1 cellular context compared by ENCODE assay signal in genomic region chr5:83718195-83718825, GRCh38.
TF ChIP-seq lines count a peak whose summit lies in the region.

No MANE protein-coding gene starts in this region.

TF ChIP-seq in K562, 482 proteins besides CTCF, POLR2A, EP300 and RAD21 (continued from another document):
- TF ChIP-seq ZBTB12 (CRISPR knock-in tag; IDR thresholded peaks at IDR 0.05) (no peak), ZNF280A (IDR thresholded peaks at IDR 0.05; ENCODE audit: low read depth, partially characterized antibody) (no peak), XRCC4 (IDR thresholded peaks at IDR 0.05; ENCODE audit: extremely low read depth, insufficient read depth, insufficient read length) (no peak), FOXK1 (CRISPR knock-in tag; IDR thresholded peaks at IDR 0.05; ENCODE audit: borderline replicate concordance) (no peak), FOXA3 (CRISPR knock-in tag; conservative IDR thresholded peaks at IDR 0.05 in 1 of 2, IDR thresholded peaks at IDR 0.05 in 1 of 2) (peak in 1 of 2 experiments; percentile 61; a peak in 2 of 4 replicates), ZNF778 (CRISPR knock-in tag; IDR thresholded peaks at IDR 0.05) (no peak), DEAF1 (CRISPR knock-in tag; IDR thresholded peaks at IDR 0.05) (peak; percentile 71), STAG1 (CRISPR knock-in tag; IDR thresholded peaks at IDR 0.05; ENCODE audit: borderline replicate concordance) (peak; percentile 50; the same call in 1 of the 2 replicates)
